1 cellular context compared by ENCODE assay signal in the genomic region with DNA sequence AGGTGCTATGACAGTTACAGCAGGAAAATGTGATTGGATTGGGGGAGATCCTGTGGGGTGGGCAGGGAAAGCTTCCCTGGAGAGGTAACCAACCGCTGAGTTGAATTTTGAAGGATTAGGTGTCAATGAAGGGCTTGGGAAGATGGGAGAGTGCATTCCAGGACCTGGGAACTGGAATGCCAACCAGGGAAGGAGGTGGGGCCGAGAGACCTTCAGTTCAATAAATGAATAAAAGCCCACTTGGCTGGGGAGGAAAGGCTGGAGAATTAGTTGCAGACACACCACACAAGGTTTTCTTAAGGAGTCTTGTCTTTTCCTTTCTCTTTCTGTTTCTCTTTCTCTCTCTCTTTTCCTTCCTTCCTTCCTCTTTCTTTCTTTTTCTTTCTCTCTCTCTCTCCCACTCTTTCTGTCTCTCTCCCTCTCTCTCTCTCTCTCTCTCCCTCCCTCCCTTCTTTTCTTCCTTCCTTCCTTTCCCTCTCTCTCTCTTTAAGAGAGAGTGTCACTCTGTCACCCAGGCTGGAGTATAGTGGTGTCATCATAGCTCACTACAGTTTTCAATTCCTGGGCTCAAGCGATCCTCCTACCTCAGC.
TF ChIP-seq lines count a peak whose summit lies in the region.

No MANE protein-coding gene starts in this region.

TF ChIP-seq in WTC11, 78 proteins besides CTCF, POLR2A, EP300 and RAD21 (continued from another document):
- TF ChIP-seq AR (CRISPR knock-in tag; IDR thresholded peaks at IDR 0.05) (no peak), MXD4 (CRISPR knock-in tag; IDR thresholded peaks at IDR 0.05; ENCODE audit: borderline replicate concordance) (no peak), STAT6 (CRISPR knock-in tag; conservative IDR thresholded peaks at IDR 0.05; ENCODE audit: low read depth) (no peak), E2F5 (CRISPR knock-in tag; IDR thresholded peaks at IDR 0.05) (no peak), FOXP4 (CRISPR knock-in tag; IDR thresholded peaks at IDR 0.05) (no peak), USF2 (CRISPR knock-in tag; IDR thresholded peaks at IDR 0.05) (no peak)
- TF ChIP-seq, protein P1, sequence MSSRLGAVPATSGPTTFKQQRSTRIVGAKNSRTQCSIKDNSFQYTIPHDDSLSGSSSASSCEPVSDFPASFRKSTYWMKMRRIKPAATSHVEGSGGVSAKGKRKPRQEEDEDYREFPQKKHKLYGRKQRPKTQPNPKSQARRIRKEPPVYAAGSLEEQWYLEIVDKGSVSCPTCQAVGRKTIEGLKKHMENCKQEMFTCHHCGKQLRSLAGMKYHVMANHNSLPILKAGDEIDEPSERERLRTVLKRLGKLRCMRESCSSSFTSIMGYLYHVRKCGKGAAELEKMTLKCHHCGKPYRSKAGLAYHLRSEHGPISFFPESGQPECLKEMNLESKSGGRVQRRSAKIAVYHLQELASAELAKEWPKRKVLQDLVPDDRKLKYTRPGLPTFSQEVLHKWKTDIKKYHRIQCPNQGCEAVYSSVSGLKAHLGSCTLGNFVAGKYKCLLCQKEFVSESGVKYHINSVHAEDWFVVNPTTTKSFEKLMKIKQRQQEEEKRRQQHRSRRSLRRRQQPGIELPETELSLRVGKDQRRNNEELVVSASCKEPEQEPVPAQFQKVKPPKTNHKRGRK (CRISPR knock-in tag; IDR thresholded peaks at IDR 0.05; ENCODE audit: borderline replicate concordance): no peak
- TF ChIP-seq, protein P2, sequence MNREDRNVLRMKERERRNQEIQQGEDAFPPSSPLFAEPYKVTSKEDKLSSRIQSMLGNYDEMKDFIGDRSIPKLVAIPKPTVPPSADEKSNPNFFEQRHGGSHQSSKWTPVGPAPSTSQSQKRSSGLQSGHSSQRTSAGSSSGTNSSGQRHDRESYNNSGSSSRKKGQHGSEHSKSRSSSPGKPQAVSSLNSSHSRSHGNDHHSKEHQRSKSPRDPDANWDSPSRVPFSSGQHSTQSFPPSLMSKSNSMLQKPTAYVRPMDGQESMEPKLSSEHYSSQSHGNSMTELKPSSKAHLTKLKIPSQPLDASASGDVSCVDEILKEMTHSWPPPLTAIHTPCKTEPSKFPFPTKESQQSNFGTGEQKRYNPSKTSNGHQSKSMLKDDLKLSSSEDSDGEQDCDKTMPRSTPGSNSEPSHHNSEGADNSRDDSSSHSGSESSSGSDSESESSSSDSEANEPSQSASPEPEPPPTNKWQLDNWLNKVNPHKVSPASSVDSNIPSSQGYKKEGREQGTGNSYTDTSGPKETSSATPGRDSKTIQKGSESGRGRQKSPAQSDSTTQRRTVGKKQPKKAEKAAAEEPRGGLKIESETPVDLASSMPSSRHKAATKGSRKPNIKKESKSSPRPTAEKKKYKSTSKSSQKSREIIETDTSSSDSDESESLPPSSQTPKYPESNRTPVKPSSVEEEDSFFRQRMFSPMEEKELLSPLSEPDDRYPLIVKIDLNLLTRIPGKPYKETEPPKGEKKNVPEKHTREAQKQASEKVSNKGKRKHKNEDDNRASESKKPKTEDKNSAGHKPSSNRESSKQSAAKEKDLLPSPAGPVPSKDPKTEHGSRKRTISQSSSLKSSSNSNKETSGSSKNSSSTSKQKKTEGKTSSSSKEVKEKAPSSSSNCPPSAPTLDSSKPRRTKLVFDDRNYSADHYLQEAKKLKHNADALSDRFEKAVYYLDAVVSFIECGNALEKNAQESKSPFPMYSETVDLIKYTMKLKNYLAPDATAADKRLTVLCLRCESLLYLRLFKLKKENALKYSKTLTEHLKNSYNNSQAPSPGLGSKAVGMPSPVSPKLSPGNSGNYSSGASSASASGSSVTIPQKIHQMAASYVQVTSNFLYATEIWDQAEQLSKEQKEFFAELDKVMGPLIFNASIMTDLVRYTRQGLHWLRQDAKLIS (CRISPR knock-in tag; IDR thresholded peaks at IDR 0.05; ENCODE audit: borderline replicate concordance): no peak
